Comparison of ENCODE assay signal across 8 cellular contexts in the genomic region with DNA sequence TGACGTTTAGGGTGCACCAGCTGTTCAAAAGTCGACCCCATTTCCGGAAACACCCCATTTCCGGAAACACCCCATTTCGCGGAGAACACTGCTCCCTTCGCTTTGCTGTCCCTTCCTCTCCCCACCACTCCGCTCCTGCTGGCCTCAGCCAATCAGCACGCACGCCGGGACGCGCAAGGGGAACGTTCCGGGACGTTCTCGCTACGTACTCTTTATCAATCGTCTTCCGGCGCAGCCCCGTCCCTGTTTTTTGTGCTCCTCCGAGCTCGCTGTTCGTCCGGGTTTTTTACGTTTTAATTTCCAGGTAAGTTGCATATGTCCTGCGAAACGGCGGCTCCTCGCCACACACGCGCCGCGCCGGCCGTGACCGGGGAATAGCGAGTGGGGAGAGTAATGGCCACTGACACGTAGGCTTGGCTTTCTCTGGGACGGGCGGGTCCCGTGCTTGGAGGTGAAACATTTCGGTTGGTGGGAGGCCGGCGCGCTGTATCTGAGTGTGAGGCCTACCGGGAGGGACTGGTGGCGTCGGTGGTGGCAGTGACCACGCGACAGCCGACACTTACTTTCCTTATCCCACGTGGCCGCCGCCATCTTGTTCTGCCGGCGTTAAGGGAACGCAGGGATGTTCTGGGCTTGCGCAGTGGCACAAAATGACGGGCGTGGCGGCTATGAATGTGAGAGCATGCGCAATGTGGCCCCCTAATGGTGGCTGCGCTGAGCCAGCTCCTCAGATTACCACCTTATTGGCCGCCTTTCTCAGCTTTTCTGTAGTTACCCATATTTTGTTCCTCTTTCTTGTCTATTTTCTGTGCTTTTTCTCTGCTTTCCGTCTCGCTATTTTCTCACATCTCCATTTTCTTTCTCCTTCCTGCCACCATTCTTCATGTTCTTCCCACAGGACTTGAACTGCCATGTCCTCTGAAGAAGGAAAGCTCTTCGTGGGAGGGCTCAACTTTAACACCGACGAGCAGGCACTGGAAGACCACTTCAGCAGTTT. TPM values are rescaled to one million over a fixed set of nuclear protein-coding genes. Genes with fewer than 3 reads are reported as not detected.
DNase-seq lines count a peak whose midpoint lies in the region; ATAC-seq and TF ChIP-seq lines count a peak whose summit lies in the region.

A gene (plus strand): TSS at position 215 of the 997 bp plus-strand sequence. CDS start 697 bp downstream, at position 912.

- H3K36me3 Mint-ChIP-seq in mesothelial cell of epicardium: peaks cover 14% of the 10 kb centered on the region

- H3K27ac Mint-ChIP-seq in mesothelial cell of epicardium: peak within 1 kb of the TSS; percentile 99

- DNase-seq in DMS 273 treated with DMSO at 0.1 percent for 48 hours (lab: John Stamatoyannopoulos, UW): peak; percentile 90
- DNase-seq in HuH-7 (ENCODE audit: low spot score): peak; percentile 94
- DNase-seq in activated CD8-positive, alpha-beta memory T cell treated with anti-CD3 and anti-CD28 coated beads, Interleukin-2, amount 50 U/mL, for 4 hours: peak; percentile 89
- peak; percentile 65 to 82 for DNase-seq in mesothelial cell of epicardium (ENCODE audit: low spot score in 2 of 2, unreplicated experiment in 2 of 2)
- peak; percentile 83 to 90 for DNase-seq in stimulated activated CD8-positive, alpha-beta memory T cell treated with anti-CD3 and anti-CD28 coated beads, Interleukin-15, amount 100 ng/mL, for 4 hours (ENCODE audit: low read depth in 2 of 2)

- H3K27ac ChIP-seq in OCI-LY1 (ENCODE audit: low read depth, low read length, poor library complexity, severe bottlenecking): peak within 1 kb of the TSS; percentile 90

- H3K9me3 ChIP-seq in OCI-LY1 (ENCODE audit: low read length): no peaks in the 10 kb centered on the region

- H3K9me3 Mint-ChIP-seq in mesothelial cell of epicardium: no peaks in the 10 kb centered on the region

- in situ Hi-C loops in endometrial microvascular endothelial cells (cut with HindIII; ENCODE audit: inconsistent ontology term, low pct_unique_long_range_greater_than_20kb, low sequenced_read_pairs): no loop called here

- peaks cover 13% of the 10 kb centered on the region for H3K4me1 Mint-ChIP-seq in mesothelial cell of epicardium

- H3K9me2 ChIP-seq in OCI-LY1 (ENCODE audit: low read depth, low read length): no peaks in the 10 kb centered on the region

- peaks cover under 1% of the 10 kb centered on the region; the same call in 1 of the 2 replicates for H3F3A ChIP-seq in OCI-LY1 (ENCODE audit: insufficient read depth, low read length)

- peak within 1 kb of the TSS; percentile 97 for H3K4me3 Mint-ChIP-seq in mesothelial cell of epicardium

- no peak within 1 kb of the TSS for H2AFZ ChIP-seq in OCI-LY1 (ENCODE audit: low read length)

- no peaks in the 10 kb centered on the region for H3K27me3 Mint-ChIP-seq in mesothelial cell of epicardium (ENCODE audit: low read depth)

- peaks cover 39% of the 10 kb centered on the region for H3K4me1 ChIP-seq in OCI-LY1 (ENCODE audit: insufficient read depth, low read length, severe bottlenecking)

- H3K79me2 ChIP-seq in OCI-LY1 (ENCODE audit: insufficient read depth, low read length): peaks cover 4% of the 10 kb centered on the region; the same call in 1 of the 2 replicates

- H4K20me1 ChIP-seq in OCI-LY1 (ENCODE audit: insufficient read depth, low read length): no peaks in the 10 kb centered on the region

- ATAC-seq in GM21447 (IDR thresholded peaks at IDR 0.05; ENCODE audit: unreplicated experiment): peak; percentile 75

- H3K9ac ChIP-seq in OCI-LY1 (ENCODE audit: low read length): peak within 1 kb of the TSS; percentile 92

- H3K36me3 ChIP-seq in OCI-LY1 (ENCODE audit: insufficient read depth, low read length): peaks cover 48% of the 10 kb centered on the region

- peak within 1 kb of the TSS; percentile 97 for H3K4me2 ChIP-seq in OCI-LY1 (ENCODE audit: low read length)

- TF ChIP-seq CTCF in OCI-LY1 (IDR thresholded peaks at IDR 0.05; ENCODE audit: low read length) (peak; percentile 26; the same call in 1 of the 2 replicates), mesothelial cell of epicardium (IDR thresholded peaks at IDR 0.05; ENCODE audit: unreplicated experiment) (no peak)

- H3K27me3 ChIP-seq in OCI-LY1 (ENCODE audit: insufficient read depth, low read length): no peaks in the 10 kb centered on the region

- peak within 1 kb of the TSS; percentile 85 for H3K4me3 ChIP-seq in OCI-LY1 (ENCODE audit: low read depth, low read length, poor library complexity, severe bottlenecking)

RNA-seq across cellular contexts. Expression of the gene that starts here (rescaled TPM):
- total RNA-seq in endometrial microvascular endothelial cells (ENCODE audit: inconsistent ontology term): 339 TPM
- total RNA-seq in mesothelial cell of epicardium: 208 to 215 TPM (median 209 TPM) in 3 replicates

Comparison
In these comparisons a context has a peak if more than half of its experiments do, and no peak if none do; other contexts are left out.
1. Peak in every context shown above with its lines: DNase-seq, ATAC-seq, H3K4me3 ChIP-seq and H3K27ac ChIP-seq.